ENCODE assay signal across 8 cellular contexts in the genomic region with DNA sequence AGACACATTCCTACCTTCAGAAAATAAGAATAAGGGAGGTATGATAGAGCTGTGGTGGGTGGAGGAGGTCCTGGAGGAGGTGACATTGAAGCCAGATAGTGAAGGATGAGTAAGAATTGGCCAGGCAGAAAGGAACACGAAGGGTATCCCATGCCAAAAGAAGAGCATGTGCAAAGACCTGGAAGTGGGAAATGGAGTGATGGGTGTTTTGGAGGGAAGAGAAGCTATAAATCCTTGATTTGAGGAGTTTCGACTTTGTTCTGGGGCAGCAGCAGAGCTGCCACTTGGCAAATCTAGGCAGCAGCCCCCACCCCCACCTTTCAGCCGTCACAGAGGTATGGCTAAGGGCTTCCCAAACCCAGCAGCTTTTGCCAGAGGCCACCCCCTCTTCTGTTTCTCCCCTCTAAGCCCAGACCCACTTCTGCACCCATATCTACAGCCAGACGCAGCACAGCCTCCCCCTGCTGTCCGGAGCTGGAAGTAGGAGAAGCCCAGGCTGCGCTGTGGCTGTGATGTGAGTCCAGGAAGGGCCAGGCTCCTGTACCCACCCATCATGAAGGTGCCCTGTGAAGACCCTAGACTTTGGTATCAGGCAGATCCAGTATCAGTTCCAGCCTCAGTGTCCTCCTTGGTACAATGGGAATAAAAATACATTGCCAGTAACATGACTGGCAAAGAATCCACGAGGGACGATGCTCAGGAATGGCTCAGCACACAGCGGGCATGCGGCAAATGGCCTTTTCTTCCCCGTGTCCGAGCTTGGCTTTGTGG.
DNase-seq lines count a peak whose midpoint lies in the region; ATAC-seq and TF ChIP-seq lines count a peak whose summit lies in the region.

No MANE protein-coding gene starts in this region.

- no peak overlapping the region for H3K4me2 ChIP-seq in parathyroid adenoma (ENCODE audit: low read length)

- in situ Hi-C loops in GM13976 (cut with MboI; ENCODE audit: low sequenced_read_pairs, unreplicated experiment): no loop called here

- no peak overlapping the region for H2AFZ ChIP-seq in parathyroid adenoma

- H3K36me3 Mint-ChIP-seq in activated T-cell treated with anti-CD3 and anti-CD28 coated beads, Interleukin-2, amount 50 U/mL, for 24 hours (ENCODE audit: low read depth): no peaks in the 10 kb centered on the region

- peaks cover 48% of the 10 kb centered on the region for H3K27me3 Mint-ChIP-seq in activated T-cell treated with anti-CD3 and anti-CD28 coated beads, Interleukin-2, amount 50 U/mL, for 24 hours

- H3K9ac ChIP-seq in parathyroid adenoma: no peak overlapping the region

- no peaks in the 10 kb centered on the region for H3K36me3 ChIP-seq in parathyroid adenoma (ENCODE audit: control insufficient read depth, insufficient read depth, low read length)
- H3K36me3 ChIP-seq in effector memory CD4-positive, alpha-beta T cell (ENCODE audit: control insufficient read depth, insufficient read depth, low read length): no peaks in the 10 kb centered on the region

- H3K79me2 ChIP-seq in parathyroid adenoma: no peaks in the 10 kb centered on the region

- POLR2A ChIA-PET in AG04449 (lab: Yijun Ruan, JAX): no interaction called here

- no peak overlapping the region for H3K27ac ChIP-seq in parathyroid adenoma
- no peak overlapping the region for H3K27ac ChIP-seq in effector memory CD4-positive, alpha-beta T cell (ENCODE audit: insufficient read depth, low read length, poor library complexity, severe bottlenecking)

- H3K4me3 Mint-ChIP-seq in activated T-cell treated with anti-CD3 and anti-CD28 coated beads, Interleukin-2, amount 50 U/mL, for 24 hours: no peak overlapping the region

- peak; percentile 91 for TF ChIP-seq CTCF in AG04449 (IDR thresholded peaks at IDR 0.05; ENCODE audit: insufficient read depth, low read length, missing control alignments)
- peak; percentile 64 for TF ChIP-seq CTCF in GM13976 (IDR thresholded peaks at IDR 0.05; ENCODE audit: borderline replicate concordance, control extremely low read depth, extremely low read depth, insufficient read depth, missing control alignments)
- TF ChIP-seq CTCF in parathyroid adenoma (IDR thresholded peaks at IDR 0.05): peak; percentile 48

- no peak for ATAC-seq in GM21825 (IDR thresholded peaks at IDR 0.05; ENCODE audit: unreplicated experiment)

- H3K27ac Mint-ChIP-seq in activated T-cell treated with anti-CD3 and anti-CD28 coated beads, Interleukin-2, amount 50 U/mL, for 24 hours: no peak overlapping the region

- CTCF ChIA-PET in AG04449 (lab: Yijun Ruan, JAX): interaction anchor here (0.7 to 5.8 kb wide), 43 partner anchors 9 to 879 kb away, joined by 3 to 161 read pairs (median 5); a partner anchor contains a TSS

- H3K4me1 ChIP-seq in parathyroid adenoma: no peaks in the 10 kb centered on the region
- no peaks in the 10 kb centered on the region for H3K4me1 ChIP-seq in effector memory CD4-positive, alpha-beta T cell (ENCODE audit: control insufficient read depth, insufficient read depth, low read length, poor library complexity, severe bottlenecking)

- peaks cover 4% of the 10 kb centered on the region for H3K4me1 Mint-ChIP-seq in activated T-cell treated with anti-CD3 and anti-CD28 coated beads, Interleukin-2, amount 50 U/mL, for 24 hours (ENCODE audit: low read depth)

- H3K9me3 Mint-ChIP-seq in activated T-cell treated with anti-CD3 and anti-CD28 coated beads, Interleukin-2, amount 50 U/mL, for 24 hours: no peaks in the 10 kb centered on the region

- no peaks in the 10 kb centered on the region for H3K9me3 ChIP-seq in parathyroid adenoma (ENCODE audit: control insufficient read depth, low read length)
- no peaks in the 10 kb centered on the region for H3K9me3 ChIP-seq in effector memory CD4-positive, alpha-beta T cell (ENCODE audit: control insufficient read depth, low read length)

- DNase-seq in AG04449 (ENCODE audit: low read depth, low spot score) (no peak), GM13976 (ENCODE audit: low spot score) (peak; percentile 79), NCI-H2171 treated with DMSO at 0.1 percent for 48 hours (lab: John Stamatoyannopoulos, UW) (peak; percentile 79), foreskin melanocyte (peak; percentile 51)
- peak; percentile 52 for DNase-seq in activated T-cell treated with anti-CD3 and anti-CD28 coated beads, Interleukin-2, amount 50 U/mL, for 24 hours
- no peak for DNase-seq in effector memory CD4-positive, alpha-beta T cell

- H3K4me3 ChIP-seq in AG04449 (ENCODE audit: low read depth, low read length) (no peak overlapping the region), parathyroid adenoma (ENCODE audit: low read depth, low read length) (no peak overlapping the region)
- no peak overlapping the region for H3K4me3 ChIP-seq in effector memory CD4-positive, alpha-beta T cell (ENCODE audit: insufficient read depth, low read depth, low read length, poor library complexity, severe bottlenecking)

- H3K27me3 ChIP-seq in parathyroid adenoma (ENCODE audit: control insufficient read depth, insufficient read depth, low read length): no peaks in the 10 kb centered on the region
- H3K27me3 ChIP-seq in effector memory CD4-positive, alpha-beta T cell (replicated peaks; ENCODE audit: control insufficient read depth, insufficient read depth, low read length, poor library complexity, severe bottlenecking): peaks cover 25% of the 10 kb centered on the region

Comparison
In these comparisons a context has a peak if more than half of its experiments do, and no peak if none do; other contexts are left out.
1. DNase-seq: peak in GM13976 (single experiment), NCI-H2171 treated with DMSO at 0.1 percent for 48 hours (single experiment), activated T-cell treated with anti-CD3 and anti-CD28 coated beads, Interleukin-2, amount 50 U/mL, for 24 hours (single experiment) and foreskin melanocyte (single experiment); none in AG04449 (single experiment) and effector memory CD4-positive, alpha-beta T cell (0 of 3).
2. Peak in every context shown above with its lines, with median percentiles within 50 percentile points of each other: CTCF ChIP-seq.